Comparison of ENCODE assay signal across 1 cellular context in genomic region chr16:2531696-2532493, GRCh38.
TF ChIP-seq lines count a peak whose summit lies in the region.

No MANE protein-coding gene starts in this region.

TF ChIP-seq in K562, 482 proteins besides CTCF, POLR2A, EP300 and RAD21 (continued from another document and continues in another):
- TF ChIP-seq MGA (IDR thresholded peaks at IDR 0.05) (peak; percentile 78), C11orf30 (IDR thresholded peaks at IDR 0.05; ENCODE audit: low read depth) (no peak), ILK (tag; IDR thresholded peaks at IDR 0.05; ENCODE audit: borderline replicate concordance, low read depth) (no peak), BRCA1 (IDR thresholded peaks at IDR 0.05) (no peak), BRCA1 (CRISPR knock-in tag; IDR thresholded peaks at IDR 0.05) (no peak), NR3C1 (CRISPR knock-in tag; IDR thresholded peaks at IDR 0.05) (no peak), ZNF589 (CRISPR knock-in tag; IDR thresholded peaks at IDR 0.05; ENCODE audit: low read depth) (no peak), PHF20 (IDR thresholded peaks at IDR 0.05; ENCODE audit: partially characterized antibody) (no peak), HMBOX1 (IDR thresholded peaks at IDR 0.05) (no peak), CLOCK (CRISPR knock-in tag; IDR thresholded peaks at IDR 0.05; ENCODE audit: borderline replicate concordance) (no peak), ZFP30 (CRISPR knock-in tag; IDR thresholded peaks at IDR 0.05; ENCODE audit: borderline replicate concordance) (no peak), CREB1 (IDR thresholded peaks at IDR 0.05) (peak; percentile 75), CREB1 (CRISPR knock-in tag; IDR thresholded peaks at IDR 0.05) (peak; percentile 83), MITF (IDR thresholded peaks at IDR 0.05) (peak; percentile 39; the same call in 1 of the 2 replicates), RBBP5 (IDR thresholded peaks at IDR 0.05; ENCODE audit: borderline replicate concordance, insufficient read depth, low read length, poor library complexity, severe bottlenecking) (no peak), AFF4 (CRISPR knock-in tag; IDR thresholded peaks at IDR 0.05) (no peak), KLF6 (CRISPR knock-in tag; IDR thresholded peaks at IDR 0.05; ENCODE audit: borderline replicate concordance) (no peak), TOE1 (IDR thresholded peaks at IDR 0.05; ENCODE audit: borderline replicate concordance) (0 out of 2 replicates have a peak, but pooled peaks have one; percentile 4), TOE1 (CRISPR knock-in tag; IDR thresholded peaks at IDR 0.05; ENCODE audit: borderline replicate concordance, low read depth) (no peak), NR4A1 (CRISPR knock-in tag; IDR thresholded peaks at IDR 0.05) (no peak), NR4A1 (tag; IDR thresholded peaks at IDR 0.05) (0 out of 2 replicates have a peak, but pooled peaks have one; percentile 16), SIN3A (IDR thresholded peaks at IDR 0.05; ENCODE audit: borderline replicate concordance in 2 of 2, control insufficient read depth in 1 of 2, low read depth in 2 of 2, low read length in 2 of 2) (peak in 1 of 2 experiments; percentile 69; a peak in 1 of 4 replicates), KDM5B (IDR thresholded peaks at IDR 0.05; ENCODE audit: insufficient replicate concordance, low read depth, low read length) (peak; percentile 61), PRMT5 (CRISPR knock-in tag; IDR thresholded peaks at IDR 0.05) (no peak), HBP1 (CRISPR knock-in tag; IDR thresholded peaks at IDR 0.05) (0 out of 2 replicates have a peak, but pooled peaks have one; percentile 8), ARHGAP35 (IDR thresholded peaks at IDR 0.05; ENCODE audit: partially characterized antibody) (no peak), NFIX (CRISPR knock-in tag; IDR thresholded peaks at IDR 0.05; ENCODE audit: low read depth) (no peak), ZBTB12 (CRISPR knock-in tag; IDR thresholded peaks at IDR 0.05) (0 out of 2 replicates have a peak, but pooled peaks have one; percentile 24), CREM (IDR thresholded peaks at IDR 0.05; ENCODE audit: low read depth) (peak; percentile 89), HMGN3 (IDR thresholded peaks at IDR 0.05; ENCODE audit: borderline replicate concordance, extremely low read depth, insufficient read length, low read depth, low read length) (peak; percentile 93), ZBTB7A (IDR thresholded peaks at IDR 0.05; ENCODE audit: borderline replicate concordance, control insufficient read depth, low read depth, low read length) (peak; percentile 71; the same call in 1 of the 2 replicates), PHB2 (IDR thresholded peaks at IDR 0.05; ENCODE audit: low read depth) (no peak)
- TF ChIP-seq, protein P1, sequence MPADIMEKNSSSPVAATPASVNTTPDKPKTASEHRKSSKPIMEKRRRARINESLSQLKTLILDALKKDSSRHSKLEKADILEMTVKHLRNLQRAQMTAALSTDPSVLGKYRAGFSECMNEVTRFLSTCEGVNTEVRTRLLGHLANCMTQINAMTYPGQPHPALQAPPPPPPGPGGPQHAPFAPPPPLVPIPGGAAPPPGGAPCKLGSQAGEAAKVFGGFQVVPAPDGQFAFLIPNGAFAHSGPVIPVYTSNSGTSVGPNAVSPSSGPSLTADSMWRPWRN (IDR thresholded peaks at IDR 0.05; ENCODE audit: low read depth) = peak; percentile 58
